In the genomic region with DNA sequence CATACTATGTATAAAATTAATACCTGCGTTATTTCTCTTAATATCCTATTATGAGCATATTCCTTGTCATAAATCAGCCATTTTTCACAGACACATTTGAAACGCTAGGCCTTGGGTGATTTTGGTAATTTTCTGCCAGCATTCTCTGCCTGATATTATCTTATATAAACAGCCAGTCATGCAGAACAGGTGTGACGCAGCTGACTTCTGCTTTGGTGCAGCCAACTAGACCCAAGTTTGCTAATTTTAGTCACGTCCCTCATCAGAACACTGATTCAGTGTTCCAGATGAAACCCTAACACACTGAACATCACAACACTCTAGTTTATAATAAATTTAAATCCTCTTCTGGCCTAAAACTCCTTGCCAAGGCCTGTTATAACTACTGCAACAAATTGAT, we compare ENCODE assay signal across 16 cellular contexts.
A peak's percentile ranks its signal among the peaks of the same experiment; 100 is the strongest.
DNase-seq lines count a peak whose midpoint lies in the region; ATAC-seq and TF ChIP-seq lines count a peak whose summit lies in the region.
"Had no signal": no experiment of that assay in that cellular context is flagged by ENCODE, and none has a peak within 500 bp of the region (broad histone marks: within the 10 kb centered on the region; RNA-seq: fewer than 3 reads in every experiment).

No MANE protein-coding gene starts in this region.

- H3F3A ChIP-seq in PC-3 (ENCODE audit: low read length, unreplicated experiment), result no peaks in the 10 kb centered on the region

- no peak overlapping the region for H3K4me3 ChIP-seq in A673 (ENCODE audit: low read depth, low read length, poor library complexity, severe bottlenecking)
- H3K4me3 ChIP-seq in PC-3 (ENCODE audit: low read length), result no peak overlapping the region
- H3K4me3 ChIP-seq: coronary artery, left lung, right atrium auricular region, tibial nerve had no signal

- TF ChIP-seq CTCF in A673 (conservative IDR thresholded peaks at IDR 0.05; ENCODE audit: low read depth, low read length), result no peak
- no peak for TF ChIP-seq CTCF in PC-3 (conservative IDR thresholded peaks at IDR 0.05; ENCODE audit: low read depth, low read length)

- H3K9ac ChIP-seq in PC-3 (ENCODE audit: low read length), result no peak overlapping the region

- H3K79me2 ChIP-seq in PC-3 (ENCODE audit: low read length), result no peaks in the 10 kb centered on the region

- peak; percentile 33 for DNase-seq in A673 (ENCODE audit: low spot score)
- peak; percentile 17 for DNase-seq in LHCN-M2 (ENCODE audit: low read depth)
- peak; percentile 19 for DNase-seq in PC-3
- peak; percentile 63 for DNase-seq in medulla oblongata (ENCODE audit: extremely low spot score)
- DNase-seq in activated T-cell treated with anti-CD3 and anti-CD28 coated beads, Interleukin-2, amount 50 U/mL, for 48 hours, result no peak
- no peak for DNase-seq in occipital lobe (lab: John Stamatoyannopoulos, UW)
- DNase-seq: activated CD4-positive, alpha-beta memory T cell treated with anti-CD3 and anti-CD28 coated beads, Interleukin-2, amount 10 ng/mL, durations not matched to agents 7 days and 5 days; erythroblast; left lung; nephron progenitor cell; stimulated activated CD8-positive, alpha-beta memory T cell treated with anti-CD3 and anti-CD28 coated beads, Interleukin-4, amount 100 ng/mL, for 48 hours had no signal

- H3K27me3 ChIP-seq in A673 (replicated peaks; ENCODE audit: insufficient read depth, low read depth, low read length, poor library complexity) (no peaks in the 10 kb centered on the region), PC-3 (ENCODE audit: low read length) (no peaks in the 10 kb centered on the region)
- H3K27me3 ChIP-seq: left lung, right atrium auricular region, tibial nerve had no signal

- ATAC-seq in PC-3, result no peak
- ATAC-seq in HG03354 (IDR thresholded peaks at IDR 0.05; ENCODE audit: poor library complexity, severe bottlenecking, unreplicated experiment), result no peak
- no peak for ATAC-seq in GM21786 (IDR thresholded peaks at IDR 0.05; ENCODE audit: unreplicated experiment)
- ATAC-seq: left lung had no signal

- intact Hi-C loops in A673 (cut with micrococcal nuclease; ENCODE audit: unreplicated experiment) (no loop called here), PC-3 (cut with micrococcal nuclease) (no loop called here)

- BruUV-seq in A673 (replicated peaks; lab: Mats Ljungman, UMichigan), result no TSS peak
- no TSS peak for BruUV-seq in PC-3 (replicated peaks; lab: Mats Ljungman, UMichigan)

- POLR2A ChIA-PET in A673 (lab: Charles Lee; ENCODE audit: low non-redundant PET), result no interaction called here
- POLR2A ChIA-PET in PC-3 (lab: Charles Lee; ENCODE audit: unreplicated experiment), result no interaction called here

- CTCF ChIA-PET in A673 (lab: Charles Lee), result no interaction called here
- CTCF ChIA-PET in PC-3 (lab: Charles Lee), result no interaction called here

- H3K9me3 ChIP-seq in A673 (ENCODE audit: low read depth, low read length, poor library complexity, severe bottlenecking) (no peaks in the 10 kb centered on the region), PC-3 (ENCODE audit: low read length) (no peaks in the 10 kb centered on the region)
- H3K9me3 ChIP-seq: left lung, right atrium auricular region, tibial nerve had no signal

- H3K4me1 ChIP-seq in A673 (ENCODE audit: insufficient read depth, low read length, poor library complexity, severe bottlenecking) (peaks cover 7% of the 10 kb centered on the region), PC-3 (ENCODE audit: insufficient read depth, low read length) (no peaks in the 10 kb centered on the region)
- H3K4me1 ChIP-seq: left lung, right atrium auricular region, tibial nerve had no signal

- H3K9me2 ChIP-seq in PC-3 (replicated peaks; ENCODE audit: low read length), result no peaks in the 10 kb centered on the region

- H3K4me2 ChIP-seq in PC-3 (ENCODE audit: low read length), result no peak overlapping the region

- peak overlapping the region; percentile 12 for H3K27ac ChIP-seq in A673 (ENCODE audit: low read depth, low read length, poor library complexity, severe bottlenecking)
- no peak overlapping the region for H3K27ac ChIP-seq in PC-3 (ENCODE audit: low read length)
- H3K27ac ChIP-seq: coronary artery, left lung, right atrium auricular region, tibial nerve had no signal

- no peaks in the 10 kb centered on the region for H4K20me1 ChIP-seq in PC-3 (ENCODE audit: low read length)

- no peak overlapping the region for H2AFZ ChIP-seq in PC-3 (ENCODE audit: low read length)

- H3K36me3 ChIP-seq in A673 (ENCODE audit: insufficient read depth, low read length, poor library complexity, severe bottlenecking) (no peaks in the 10 kb centered on the region), PC-3 (ENCODE audit: low read depth, low read length) (no peaks in the 10 kb centered on the region)
- H3K36me3 ChIP-seq: left lung, right atrium auricular region, tibial nerve had no signal

Comparison
In these comparisons a context has a peak if more than half of its experiments do, and no peak if none do; other contexts are left out.
1. DNase-seq: peak in A673 (single experiment), LHCN-M2 (single experiment), PC-3 (single experiment) and medulla oblongata (single experiment); none in activated T-cell treated with anti-CD3 and anti-CD28 coated beads, Interleukin-2, amount 50 U/mL, for 48 hours (0 of 2) and occipital lobe (single experiment).